Comparison of ENCODE assay signal across 1 cellular context in genomic region chr7:48154792-48155413, GRCh38.
TF ChIP-seq lines count a peak whose summit lies in the region.

No MANE protein-coding gene starts in this region.

TF ChIP-seq in HepG2, 621 proteins besides CTCF, POLR2A, EP300 and RAD21 (continued from another document):
- TF ChIP-seq NFAT5 (CRISPR knock-in tag; IDR thresholded peaks at IDR 0.05) (no peak), ZNF501 (CRISPR knock-in tag; IDR thresholded peaks at IDR 0.05) (no peak), SP5 (CRISPR knock-in tag; IDR thresholded peaks at IDR 0.05; ENCODE audit: borderline replicate concordance, low read depth) (no peak), CENPBD1 (CRISPR knock-in tag; IDR thresholded peaks at IDR 0.05; ENCODE audit: borderline replicate concordance, low read depth) (no peak), TMF1 (CRISPR knock-in tag; IDR thresholded peaks at IDR 0.05; ENCODE audit: low read depth) (no peak), SKI (IDR thresholded peaks at IDR 0.05; ENCODE audit: partially characterized antibody) (no peak), ZNF256 (CRISPR knock-in tag; conservative IDR thresholded peaks at IDR 0.05) (no peak), ZNF367 (CRISPR knock-in tag; IDR thresholded peaks at IDR 0.05; ENCODE audit: borderline replicate concordance) (no peak), ZNF362 (CRISPR knock-in tag; IDR thresholded peaks at IDR 0.05; ENCODE audit: borderline replicate concordance) (no peak; the same call in 1 of the 2 replicates), SALL1 (CRISPR knock-in tag; IDR thresholded peaks at IDR 0.05) (peak; percentile 46; the same call in 1 of the 2 replicates), SMAD1 (CRISPR knock-in tag; IDR thresholded peaks at IDR 0.05; ENCODE audit: borderline replicate concordance, low read depth) (no peak), KLF9 (CRISPR knock-in tag; IDR thresholded peaks at IDR 0.05; ENCODE audit: low read depth) (no peak), ZNF280B (CRISPR knock-in tag; IDR thresholded peaks at IDR 0.05; ENCODE audit: borderline replicate concordance) (no peak), KDM3A (CRISPR knock-in tag; IDR thresholded peaks at IDR 0.05; ENCODE audit: low read depth) (0 out of 2 replicates have a peak, but pooled peaks have one; percentile 44), ZNF563 (CRISPR knock-in tag; IDR thresholded peaks at IDR 0.05) (no peak), EHMT2 (IDR thresholded peaks at IDR 0.05; ENCODE audit: borderline replicate concordance, low read depth, low read length) (no peak), RBFOX2 (IDR thresholded peaks at IDR 0.05; ENCODE audit: low read depth, low read length) (no peak), HMG20A (CRISPR knock-in tag; IDR thresholded peaks at IDR 0.05; ENCODE audit: borderline replicate concordance) (no peak), THYN1 (CRISPR knock-in tag; IDR thresholded peaks at IDR 0.05; ENCODE audit: borderline replicate concordance, low read depth) (no peak), GPBP1L1 (CRISPR knock-in tag; IDR thresholded peaks at IDR 0.05) (no peak), ZNF329 (CRISPR knock-in tag; IDR thresholded peaks at IDR 0.05; ENCODE audit: low read depth) (no peak), FOXA1 (IDR thresholded peaks at IDR 0.05) (no peak), FOXA1 (CRISPR knock-in tag; IDR thresholded peaks at IDR 0.05) (no peak), ZNF382 (CRISPR knock-in tag; IDR thresholded peaks at IDR 0.05; ENCODE audit: borderline replicate concordance) (no peak), RNF2 (conservative IDR thresholded peaks at IDR 0.05; ENCODE audit: low read depth) (no peak; the same call in 1 of the 2 replicates), SRSF9 (IDR thresholded peaks at IDR 0.05; ENCODE audit: borderline replicate concordance, insufficient read depth, low read depth, low read length, poor library complexity, severe bottlenecking) (no peak), SCMH1 (CRISPR knock-in tag; IDR thresholded peaks at IDR 0.05; ENCODE audit: borderline replicate concordance) (no peak), ZNF800 (CRISPR knock-in tag; IDR thresholded peaks at IDR 0.05) (0 out of 2 replicates have a peak, but pooled peaks have one; percentile 30), ZNF230 (CRISPR knock-in tag; IDR thresholded peaks at IDR 0.05) (no peak), ZNF17 (CRISPR knock-in tag; IDR thresholded peaks at IDR 0.05) (no peak), ZFP90 (CRISPR knock-in tag; IDR thresholded peaks at IDR 0.05; ENCODE audit: borderline replicate concordance) (peak; percentile 72; the same call in 1 of the 2 replicates), ZFP41 (CRISPR knock-in tag; IDR thresholded peaks at IDR 0.05; ENCODE audit: borderline replicate concordance) (no peak), POGZ (CRISPR knock-in tag; IDR thresholded peaks at IDR 0.05) (no peak), SNAPC2 (CRISPR knock-in tag; IDR thresholded peaks at IDR 0.05) (no peak), ZBTB42 (CRISPR knock-in tag; IDR thresholded peaks at IDR 0.05) (no peak), EEA1 (CRISPR knock-in tag; IDR thresholded peaks at IDR 0.05; ENCODE audit: borderline replicate concordance) (no peak), ZNF18 (CRISPR knock-in tag; IDR thresholded peaks at IDR 0.05; ENCODE audit: insufficient replicate concordance) (no peak), HOXA5 (CRISPR knock-in tag; IDR thresholded peaks at IDR 0.05) (no peak), ZNF597 (CRISPR knock-in tag; IDR thresholded peaks at IDR 0.05) (no peak)
